18 cellular contexts compared by ENCODE assay signal in the genomic region with DNA sequence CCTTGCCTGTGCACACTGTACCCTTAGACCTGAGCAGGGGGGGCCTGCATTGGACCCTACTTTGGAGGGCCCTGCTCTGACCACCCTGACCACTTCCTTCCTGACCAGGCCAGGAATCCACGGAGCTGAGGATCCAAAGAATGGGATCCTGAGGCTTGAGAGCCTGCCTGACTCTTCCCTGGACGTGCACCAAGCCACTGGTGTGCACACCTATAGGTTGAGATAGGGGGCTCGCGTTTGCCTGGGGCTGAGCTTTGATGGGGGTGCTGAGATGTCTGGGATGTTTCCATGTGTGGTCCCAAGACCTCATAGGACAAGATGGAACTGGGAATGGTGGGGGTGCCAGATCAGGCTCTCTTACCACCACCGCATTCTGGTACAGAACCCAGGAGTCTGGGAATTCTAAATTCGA.
DNase-seq lines count a peak whose midpoint lies in the region; ATAC-seq and TF ChIP-seq lines count a peak whose summit lies in the region.
"Had no signal": no experiment of that assay in that cellular context is flagged by ENCODE, and none has a peak within 500 bp of the region (broad histone marks: within the 10 kb centered on the region; RNA-seq: fewer than 3 reads in every experiment).

No MANE protein-coding gene starts in this region.

- H3K27ac Mint-ChIP-seq in endothelial cell (ENCODE audit: unreplicated experiment) (peak overlapping the region; percentile 85), neural progenitor cell (peak overlapping the region; percentile 31)
- H3K27ac Mint-ChIP-seq in activated naive CD4-positive, alpha-beta T cell treated with anti-CD3 and anti-CD28 coated beads, Interleukin-2, amount 50 U/mL, for 72 hours: peak overlapping the region in 1 of 2 donors; percentile 45
- no peak overlapping the region for H3K27ac Mint-ChIP-seq in naive thymus-derived CD4-positive, alpha-beta T cell
- H3K27ac Mint-ChIP-seq: activated CD4-positive, alpha-beta T cell treated with anti-CD3 and anti-CD28 coated beads for 36 hours; activated T-cell treated with anti-CD3 and anti-CD28 coated beads, Interleukin-2, amount 50 U/mL, for 72 hours; CD4-positive, alpha-beta memory T cell; effector memory CD8-positive, alpha-beta T cell; stimulated activated naive CD8-positive, alpha-beta T cell treated with anti-CD3 and anti-CD28 coated beads, Interleukin-15, Interleukin-2, amounts not matched to agents 100 ng/mL and 50 ng/mL, for 24 hours had no signal

- POLR2A ChIA-PET in PC-9 (lab: Charles Lee; ENCODE audit: unreplicated experiment): no interaction called here
- POLR2A ChIA-PET in naive thymus-derived CD4-positive, alpha-beta T cell (lab: Charles Lee): no interaction called here

- H3K27ac ChIP-seq in PC-9 (peak overlapping the region; percentile 73), neural progenitor cell (no peak overlapping the region), tibial artery (peak overlapping the region; percentile 63 to 68)
- H3K27ac ChIP-seq in naive thymus-derived CD4-positive, alpha-beta T cell (ENCODE audit: low read depth, low read length): no peak overlapping the region

- ATAC-seq in activated naive CD4-positive, alpha-beta T cell treated with anti-CD3 and anti-CD28 coated beads, Interleukin-2, amount 50 U/mL, for 72 hours: no peak
- no peak for ATAC-seq in naive thymus-derived CD4-positive, alpha-beta T cell
- ATAC-seq: activated CD4-positive, alpha-beta T cell treated with anti-CD3 and anti-CD28 coated beads for 36 hours; activated T-cell treated with anti-CD3 and anti-CD28 coated beads, Interleukin-2, amount 50 U/mL, for 72 hours; effector memory CD8-positive, alpha-beta T cell; HCT116; pancreas had no signal

- H3K9me3 Mint-ChIP-seq in endothelial cell (ENCODE audit: unreplicated experiment) (no peaks in the 10 kb centered on the region), neural progenitor cell (no peaks in the 10 kb centered on the region)
- no peaks in the 10 kb centered on the region for H3K9me3 Mint-ChIP-seq in activated naive CD4-positive, alpha-beta T cell treated with anti-CD3 and anti-CD28 coated beads, Interleukin-2, amount 50 U/mL, for 72 hours
- no peaks in the 10 kb centered on the region for H3K9me3 Mint-ChIP-seq in naive thymus-derived CD4-positive, alpha-beta T cell
- H3K9me3 Mint-ChIP-seq: activated T-cell treated with anti-CD3 and anti-CD28 coated beads, Interleukin-2, amount 50 U/mL, for 72 hours; CD4-positive, alpha-beta memory T cell; effector memory CD8-positive, alpha-beta T cell; stimulated activated naive CD8-positive, alpha-beta T cell treated with anti-CD3 and anti-CD28 coated beads, Interleukin-15, Interleukin-2, amounts not matched to agents 100 ng/mL and 50 ng/mL, for 24 hours had no signal

- no peak overlapping the region for H3K4me3 Mint-ChIP-seq in endothelial cell (ENCODE audit: unreplicated experiment)
- peak overlapping the region; percentile 24 for H3K4me3 Mint-ChIP-seq in neural progenitor cell
- H3K4me3 Mint-ChIP-seq in naive thymus-derived CD4-positive, alpha-beta T cell: no peak overlapping the region
- H3K4me3 Mint-ChIP-seq: activated CD4-positive, alpha-beta T cell treated with anti-CD3 and anti-CD28 coated beads for 36 hours; activated T-cell treated with anti-CD3 and anti-CD28 coated beads, Interleukin-2, amount 50 U/mL, for 72 hours; CD4-positive, alpha-beta memory T cell; effector memory CD8-positive, alpha-beta T cell; stimulated activated naive CD8-positive, alpha-beta T cell treated with anti-CD3 and anti-CD28 coated beads, Interleukin-15, Interleukin-2, amounts not matched to agents 100 ng/mL and 50 ng/mL, for 24 hours had no signal

- H4K20me1 ChIP-seq in PC-9 (ENCODE audit: insufficient read depth): no peaks in the 10 kb centered on the region
- H4K20me1 ChIP-seq in neural progenitor cell (ENCODE audit: low read depth): peaks cover 15% of the 10 kb centered on the region

- peaks cover 29% of the 10 kb centered on the region for H3K36me3 Mint-ChIP-seq in endothelial cell (ENCODE audit: low read depth, unreplicated experiment)
- H3K36me3 Mint-ChIP-seq in neural progenitor cell: peaks cover 12% of the 10 kb centered on the region
- H3K36me3 Mint-ChIP-seq in activated naive CD4-positive, alpha-beta T cell treated with anti-CD3 and anti-CD28 coated beads, Interleukin-2, amount 50 U/mL, for 72 hours: no peaks in the 10 kb centered on the region
- no peaks in the 10 kb centered on the region for H3K36me3 Mint-ChIP-seq in naive thymus-derived CD4-positive, alpha-beta T cell
- H3K36me3 Mint-ChIP-seq: CD4-positive, alpha-beta memory T cell had no signal

- H3K4me1 Mint-ChIP-seq in endothelial cell (ENCODE audit: unreplicated experiment): peaks cover 80% of the 10 kb centered on the region
- peaks cover 79% of the 10 kb centered on the region for H3K4me1 Mint-ChIP-seq in neural progenitor cell
- H3K4me1 Mint-ChIP-seq in naive thymus-derived CD4-positive, alpha-beta T cell: no peaks in the 10 kb centered on the region
- H3K4me1 Mint-ChIP-seq: activated CD4-positive, alpha-beta T cell treated with anti-CD3 and anti-CD28 coated beads for 36 hours; CD4-positive, alpha-beta memory T cell had no signal

- H3K9ac ChIP-seq in neural progenitor cell: no peak overlapping the region

- no TSS peak for BruUV-seq in PC-9 (replicated peaks; lab: Mats Ljungman, UMichigan)

- H3K4me2 ChIP-seq in PC-9 (peak overlapping the region; percentile 55), neural progenitor cell (peak overlapping the region; percentile 64)

- intact Hi-C loops in PC-9 (cut with micrococcal nuclease; ENCODE audit: unreplicated experiment): no loop called here
- intact Hi-C loops in tibial artery (cut with DNase I; ENCODE audit: low total_unique reads): no loop called here
- intact Hi-C loops in naive thymus-derived CD4-positive, alpha-beta T cell (cut with micrococcal nuclease): no loop called here

- H3K79me2 ChIP-seq in PC-9 (ENCODE audit: low read depth): no peaks in the 10 kb centered on the region
- peaks cover 28% of the 10 kb centered on the region for H3K79me2 ChIP-seq in neural progenitor cell (ENCODE audit: low read depth)

- H3K36me3 ChIP-seq in PC-9 (ENCODE audit: low read depth) (no peaks in the 10 kb centered on the region), neural progenitor cell (no peaks in the 10 kb centered on the region), tibial artery (no peaks in the 10 kb centered on the region), H7 (replicated peaks; ENCODE audit: control insufficient read depth, insufficient read depth, low read length) (peaks cover 2% of the 10 kb centered on the region)
- H3K36me3 ChIP-seq in naive thymus-derived CD4-positive, alpha-beta T cell (ENCODE audit: control insufficient read depth in 2 of 3, insufficient read depth in 3 of 3, low read length in 3 of 3): no peaks in the 10 kb centered on the region
- H3K36me3 ChIP-seq: pancreas had no signal

- H3K27me3 Mint-ChIP-seq in endothelial cell (ENCODE audit: unreplicated experiment): peaks cover 33% of the 10 kb centered on the region
- H3K27me3 Mint-ChIP-seq in neural progenitor cell (ENCODE audit: insufficient read depth, low read depth): peaks cover 3% of the 10 kb centered on the region
- H3K27me3 Mint-ChIP-seq in naive thymus-derived CD4-positive, alpha-beta T cell: peaks cover 0 to 5% (median 0%) of the 10 kb centered on the region in 5 donors
- H3K27me3 Mint-ChIP-seq: activated CD4-positive, alpha-beta T cell treated with anti-CD3 and anti-CD28 coated beads for 36 hours; stimulated activated naive CD8-positive, alpha-beta T cell treated with anti-CD3 and anti-CD28 coated beads, Interleukin-15, Interleukin-2, amounts not matched to agents 100 ng/mL and 50 ng/mL, for 24 hours had no signal

- no peaks in the 10 kb centered on the region for H3K27me3 ChIP-seq in PC-9 (ENCODE audit: insufficient read depth, low read depth)
- no peaks in the 10 kb centered on the region for H3K27me3 ChIP-seq in neural progenitor cell
- H3K27me3 ChIP-seq in tibial artery: no peaks in the 10 kb centered on the region
- no peaks in the 10 kb centered on the region for H3K27me3 ChIP-seq in H7 (ENCODE audit: control insufficient read depth, insufficient read depth, low read length)
- no peaks in the 10 kb centered on the region for H3K27me3 ChIP-seq in naive thymus-derived CD4-positive, alpha-beta T cell (ENCODE audit: control insufficient read depth in 2 of 2, insufficient read depth in 2 of 2, low read length in 2 of 2)
- H3K27me3 ChIP-seq: pancreas had no signal

- no peaks in the 10 kb centered on the region for H3K9me3 ChIP-seq in PC-9 (ENCODE audit: insufficient read depth, low read depth)
- H3K9me3 ChIP-seq in neural progenitor cell (ENCODE audit: low read depth): no peaks in the 10 kb centered on the region
- no peaks in the 10 kb centered on the region for H3K9me3 ChIP-seq in tibial artery
- no peaks in the 10 kb centered on the region for H3K9me3 ChIP-seq in naive thymus-derived CD4-positive, alpha-beta T cell (ENCODE audit: control insufficient read depth in 2 of 3, low read length in 3 of 3)
- H3K9me3 ChIP-seq: pancreas had no signal

- H2AFZ ChIP-seq in PC-9 (no peak overlapping the region), neural progenitor cell (replicated peaks) (no peak overlapping the region)

- H3F3A ChIP-seq in PC-9 (ENCODE audit: insufficient read depth, low read depth) (peaks cover 52% of the 10 kb centered on the region), neural progenitor cell (ENCODE audit: low read depth) (peaks cover 64% of the 10 kb centered on the region)

- peaks cover 68% of the 10 kb centered on the region for H3K4me1 ChIP-seq in PC-9 (replicated peaks; ENCODE audit: insufficient read depth)
- H3K4me1 ChIP-seq in neural progenitor cell: peaks cover 72% of the 10 kb centered on the region
- H3K4me1 ChIP-seq in tibial artery: peaks cover 6 to 67% (median 49%) of the 10 kb centered on the region in 4 donors
- no peaks in the 10 kb centered on the region for H3K4me1 ChIP-seq in naive thymus-derived CD4-positive, alpha-beta T cell (ENCODE audit: control insufficient read depth in 2 of 2, insufficient read depth in 2 of 2, low read length in 2 of 2)

- no peak for DNase-seq in PC-9
- no peak for DNase-seq in endothelial cell (ENCODE audit: low spot score)
- DNase-seq in neural progenitor cell (ENCODE audit: low spot score): no peak
- DNase-seq in tibial artery: no peak
- no peak for DNase-seq in H7
- no peak for DNase-seq in NCI-H1417 treated with DMSO at 0.1 percent for 48 hours (lab: John Stamatoyannopoulos, UW)
- no peak for DNase-seq in activated naive CD4-positive, alpha-beta T cell treated with anti-CD3 and anti-CD28 coated beads, Interleukin-2, amount 50 U/mL, for 72 hours (ENCODE audit: low spot score in 2 of 2)
- DNase-seq in naive thymus-derived CD4-positive, alpha-beta T cell: no peak
- DNase-seq: activated CD4-positive, alpha-beta T cell treated with anti-CD3 and anti-CD28 coated beads for 36 hours; activated T-cell treated with anti-CD3 and anti-CD28 coated beads, Interleukin-2, amount 50 U/mL, for 72 hours; anterior cingulate cortex; CD4-positive, alpha-beta memory T cell; effector memory CD8-positive, alpha-beta T cell; NCI-H2171; NK-92 treated with Interleukin-12 subunit alpha and Interleukin-12 subunit beta, amount 100 ng/mL, for 24 hours; pancreas had no signal

- no peaks in the 10 kb centered on the region for H3K9me2 ChIP-seq in PC-9 (ENCODE audit: insufficient read depth)

- CTCF ChIA-PET in PC-9 (lab: Charles Lee): no interaction called here
- CTCF ChIA-PET in naive thymus-derived CD4-positive, alpha-beta T cell (lab: Charles Lee): no interaction called here

- no peak for TF ChIP-seq CTCF in PC-9 (conservative IDR thresholded peaks at IDR 0.05)
- no peak for TF ChIP-seq CTCF in endothelial cell (IDR thresholded peaks at IDR 0.05; ENCODE audit: unreplicated experiment)
- TF ChIP-seq CTCF in neural progenitor cell (IDR thresholded peaks at IDR 0.05): no peak
- TF ChIP-seq CTCF in tibial artery (IDR thresholded peaks at IDR 0.05): no peak

- no peak overlapping the region for H3K4me3 ChIP-seq in PC-9
- H3K4me3 ChIP-seq in neural progenitor cell: no peak overlapping the region
- H3K4me3 ChIP-seq in tibial artery: no peak overlapping the region
- H3K4me3 ChIP-seq in H7 (ENCODE audit: insufficient read depth, low read depth, low read length): no peak overlapping the region
- H3K4me3 ChIP-seq in naive thymus-derived CD4-positive, alpha-beta T cell (ENCODE audit: low read length): no peak overlapping the region
- H3K4me3 ChIP-seq: pancreas had no signal

Comparison
In these comparisons a context has a peak if more than half of its experiments do, and no peak if none do; other contexts are left out.
1. H3K27ac ChIP-seq: peak in PC-9 (single experiment) and tibial artery (2 of 2); none in neural progenitor cell (single experiment) and naive thymus-derived CD4-positive, alpha-beta T cell (single experiment).
2. H3K27ac Mint-ChIP-seq: peak in endothelial cell (single experiment) and neural progenitor cell (single experiment); none in naive thymus-derived CD4-positive, alpha-beta T cell (0 of 9).